Comparison of ENCODE assay signal across 37 cellular contexts in genomic region chr9:100413839-100414420, GRCh38. TPM values are rescaled to one million over a fixed set of nuclear protein-coding genes. Genes with fewer than 3 reads are reported as not detected.
"Had no signal": no experiment of that assay in that cellular context is flagged by ENCODE, and none has a peak within 500 bp of the region (broad histone marks: within the 10 kb centered on the region; RNA-seq: fewer than 3 reads in every experiment).

No MANE protein-coding gene starts in this region.

- H3K27ac Mint-ChIP-seq: activated CD4-positive, alpha-beta memory T cell treated with anti-CD3 and anti-CD28 coated beads for 36 hours; activated CD4-positive, alpha-beta T cell treated with anti-CD3 and anti-CD28 coated beads for 36 hours; activated CD4-positive, alpha-beta T cell treated with anti-CD3 and anti-CD28 coated beads, Interleukin-2, amount 10 ng/mL, durations not matched to agents 24 days and 14 days; activated CD8-positive, alpha-beta memory T cell treated with anti-CD3 and anti-CD28 coated beads, Interleukin-2, amount 10 ng/mL, durations not matched to agents 7 days and 5 days; activated CD8-positive, alpha-beta T cell treated with anti-CD3 and anti-CD28 coated beads, Interleukin-2, amount 10 ng/mL, durations not matched to agents 7 days and 5 days; activated naive CD4-positive, alpha-beta T cell treated with anti-CD3 and anti-CD28 coated beads for 36 hours; activated naive CD4-positive, alpha-beta T cell treated with anti-CD3 and anti-CD28 coated beads, Interleukin-2, amount 50 U/mL, for 24 hours; activated naive CD8-positive, alpha-beta T cell treated with anti-CD3 and anti-CD28 coated beads for 36 hours; activated naive CD8-positive, alpha-beta T cell treated with anti-CD3 and anti-CD28 coated beads, Interleukin-2, amount 50 U/mL, for 24 hours; activated T-helper 1 cell treated with anti-CD3 and anti-CD28 coated beads, Interleukin-12 subunit alpha, Interleukin-12 subunit beta, Interleukin-2, Interleukin-4 antibody, amounts not matched to agents 30 ng/mL and 10 ng/mL and 1 ng/mL, durations not matched to agents 14 hours and 24 hours and 36 hours; activated T-helper 2 cell treated with anti-CD3 and anti-CD28 coated beads, Interferon-gamma antibody, Interleukin-2, Interleukin-4, amounts not matched to agents 10 μg/mL and 5 μg/mL and 100 μg/mL, durations not matched to agents 14 hours and 24 hours and 36 hours; T-helper 17 cell; T-helper 2 cell treated with Interferon-gamma antibody and Interleukin-4, amounts not matched to agents 5 μg/mL and 100 μg/mL, for 36 hours had no signal

- H3K27ac ChIP-seq: adrenal gland, body of pancreas, epithelial cell of prostate, WERI-Rb-1 had no signal

- ATAC-seq: activated CD4-positive, alpha-beta T cell treated with anti-CD3 and anti-CD28 coated beads for 36 hours; activated CD8-positive, alpha-beta memory T cell treated with anti-CD3 and anti-CD28 coated beads, Interleukin-2, amount 10 ng/mL, durations not matched to agents 7 days and 5 days; activated CD8-positive, alpha-beta T cell treated with anti-CD3 and anti-CD28 coated beads, Interleukin-2, amount 10 ng/mL, durations not matched to agents 7 days and 5 days; activated naive CD8-positive, alpha-beta T cell treated with anti-CD3 and anti-CD28 coated beads, Interleukin-2, amount 50 U/mL, for 24 hours; body of pancreas; T-helper 17 cell had no signal

- FAIRE-seq: colon, endometrium, endothelial cell of umbilical vein, frontal cortex had no signal

- DNase-seq: activated CD4-positive, alpha-beta memory T cell treated with anti-CD3 and anti-CD28 coated beads for 36 hours; activated CD4-positive, alpha-beta T cell treated with anti-CD3 and anti-CD28 coated beads for 36 hours; activated CD4-positive, alpha-beta T cell treated with anti-CD3 and anti-CD28 coated beads, Interleukin-2, amount 10 ng/mL, durations not matched to agents 24 days and 14 days; activated CD4-positive, CD25-positive, alpha-beta regulatory T cell; activated CD4-positive, CD25-positive, alpha-beta regulatory T cell treated with anti-CD3 and anti-CD28 coated beads, Interleukin-2, amount 50 U/mL, for 72 hours; activated CD8-positive, alpha-beta memory T cell treated with anti-CD3 and anti-CD28 coated beads, Interleukin-2, amount 10 ng/mL, durations not matched to agents 7 days and 5 days; activated CD8-positive, alpha-beta memory T cell treated with anti-CD3 and anti-CD28 coated beads, Interleukin-2, amount 50 U/mL, for 4 hours; activated CD8-positive, alpha-beta T cell treated with anti-CD3 and anti-CD28 coated beads, Interleukin-2, amount 10 ng/mL, durations not matched to agents 7 days and 5 days; activated effector memory CD4-positive, alpha-beta T cell treated with anti-CD3 and anti-CD28 coated beads, Interleukin-2, amount 50 U/mL, for 16 hours; activated naive CD4-positive, alpha-beta T cell treated with anti-CD3 and anti-CD28 coated beads for 36 hours; activated naive CD8-positive, alpha-beta T cell treated with anti-CD3 and anti-CD28 coated beads for 36 hours; activated naive CD8-positive, alpha-beta T cell treated with anti-CD3 and anti-CD28 coated beads, Interleukin-2, amount 50 U/mL, for 24 hours; activated T-cell treated with anti-CD3 and anti-CD28 coated beads, Interleukin-2, amount 50 U/mL, for 1 hour; activated T-cell treated with anti-CD3 and anti-CD28 coated beads, Interleukin-2, amount 50 U/mL, for 48 hours; adrenal gland; amygdala; aorta; body of pancreas; caudate nucleus; cortex of kidney; dermis blood vessel endothelial cell; effector CD4-positive, alpha-beta T cell; foreskin fibroblast; head of caudate nucleus; T-helper 1 cell; T-helper 17 cell; T1000; WERI-Rb-1 had no signal

- H3K4me3 Mint-ChIP-seq: activated CD4-positive, alpha-beta memory T cell treated with anti-CD3 and anti-CD28 coated beads for 36 hours; activated CD4-positive, alpha-beta T cell treated with anti-CD3 and anti-CD28 coated beads for 36 hours; activated CD4-positive, alpha-beta T cell treated with anti-CD3 and anti-CD28 coated beads, Interleukin-2, amount 10 ng/mL, durations not matched to agents 24 days and 14 days; activated CD8-positive, alpha-beta memory T cell treated with anti-CD3 and anti-CD28 coated beads, Interleukin-2, amount 10 ng/mL, durations not matched to agents 7 days and 5 days; activated CD8-positive, alpha-beta T cell treated with anti-CD3 and anti-CD28 coated beads, Interleukin-2, amount 10 ng/mL, durations not matched to agents 7 days and 5 days; activated naive CD4-positive, alpha-beta T cell treated with anti-CD3 and anti-CD28 coated beads for 36 hours; activated naive CD4-positive, alpha-beta T cell treated with anti-CD3 and anti-CD28 coated beads, Interleukin-2, amount 50 U/mL, for 24 hours; activated naive CD8-positive, alpha-beta T cell treated with anti-CD3 and anti-CD28 coated beads for 36 hours; activated naive CD8-positive, alpha-beta T cell treated with anti-CD3 and anti-CD28 coated beads, Interleukin-2, amount 50 U/mL, for 24 hours; activated T-helper 1 cell treated with anti-CD3 and anti-CD28 coated beads, Interleukin-12 subunit alpha, Interleukin-12 subunit beta, Interleukin-2, Interleukin-4 antibody, amounts not matched to agents 30 ng/mL and 10 ng/mL and 1 ng/mL, durations not matched to agents 14 hours and 24 hours and 36 hours; T-helper 17 cell; T-helper 2 cell treated with Interferon-gamma antibody and Interleukin-4, amounts not matched to agents 5 μg/mL and 100 μg/mL, for 36 hours had no signal

- H3K36me3 Mint-ChIP-seq: activated CD4-positive, alpha-beta memory T cell treated with anti-CD3 and anti-CD28 coated beads for 36 hours; activated naive CD4-positive, alpha-beta T cell treated with anti-CD3 and anti-CD28 coated beads, Interleukin-2, amount 50 U/mL, for 24 hours; activated naive CD8-positive, alpha-beta T cell treated with anti-CD3 and anti-CD28 coated beads for 36 hours had no signal

- H3K27me3 ChIP-seq: adrenal gland, body of pancreas had no signal

- H3K9me3 Mint-ChIP-seq: activated CD4-positive, alpha-beta memory T cell treated with anti-CD3 and anti-CD28 coated beads for 36 hours; activated naive CD4-positive, alpha-beta T cell treated with anti-CD3 and anti-CD28 coated beads for 36 hours; activated naive CD4-positive, alpha-beta T cell treated with anti-CD3 and anti-CD28 coated beads, Interleukin-2, amount 50 U/mL, for 24 hours; activated naive CD8-positive, alpha-beta T cell treated with anti-CD3 and anti-CD28 coated beads for 36 hours; activated naive CD8-positive, alpha-beta T cell treated with anti-CD3 and anti-CD28 coated beads, Interleukin-2, amount 50 U/mL, for 24 hours had no signal

- H3K9me3 ChIP-seq: adrenal gland, body of pancreas had no signal

- H3K4me3 ChIP-seq: adrenal gland, body of pancreas had no signal

- H3K36me3 ChIP-seq: adrenal gland, WERI-Rb-1 had no signal

RNA-seq across cellular contexts. Expression of gene TMEFF1, which starts 59.0 kb away (rescaled TPM):
- total RNA-seq: activated CD8-positive, alpha-beta T cell treated with anti-CD3 and anti-CD28 coated beads, Interleukin-2, amount 10 ng/mL, durations not matched to agents 7 days and 5 days; body of pancreas; T-helper 17 cell had no signal
- polyA plus RNA-seq: adrenal gland, aorta had no signal
